Comparison of ENCODE assay signal across 21 cellular contexts in the genomic region with DNA sequence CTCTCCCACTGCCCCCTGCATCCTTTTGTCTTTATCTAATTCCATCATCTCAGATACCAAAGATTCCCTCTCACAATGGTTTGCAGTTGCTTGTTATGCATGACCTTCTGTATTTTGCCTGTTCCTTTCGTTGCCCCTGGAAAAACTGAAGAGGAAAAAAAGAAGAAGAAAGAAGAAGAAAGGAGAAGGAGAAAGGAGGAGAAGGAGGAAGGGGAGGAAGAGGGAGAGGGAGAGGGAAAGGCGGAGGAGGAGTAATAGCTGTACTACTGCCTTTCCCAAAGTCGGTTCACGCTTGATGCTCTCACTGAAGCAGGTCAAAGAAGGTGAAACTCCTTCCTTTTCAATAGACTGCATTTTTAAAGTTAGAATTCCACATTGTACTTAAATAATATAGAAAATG.
"Had no signal": no experiment of that assay in that cellular context is flagged by ENCODE, and none has a peak within 500 bp of the region (broad histone marks: within the 10 kb centered on the region; RNA-seq: fewer than 3 reads in every experiment).

No MANE protein-coding gene starts in this region.

- H3K27ac Mint-ChIP-seq: activated CD4-positive, alpha-beta memory T cell treated with anti-CD3 and anti-CD28 coated beads, Interleukin-2, amount 10 ng/mL, durations not matched to agents 7 days and 5 days; activated naive CD8-positive, alpha-beta T cell treated with anti-CD3 and anti-CD28 coated beads, Interleukin-2, amount 50 U/mL, for 24 hours; activated T-cell treated with anti-CD3 and anti-CD28 coated beads, Interleukin-2, amount 50 U/mL, for 72 hours; endodermal cell had no signal

- ATAC-seq: activated naive CD8-positive, alpha-beta T cell treated with anti-CD3 and anti-CD28 coated beads, Interleukin-2, amount 50 U/mL, for 24 hours; activated T-cell treated with anti-CD3 and anti-CD28 coated beads, Interleukin-2, amount 50 U/mL, for 72 hours; gastroesophageal sphincter; heart left ventricle; natural killer cell treated with Interleukin-12 subunit alpha and Interleukin-12 subunit beta and Interleukin-15 and Interleukin-18, amount 100 ng/mL, for 72 hours had no signal

- H3K4me3 ChIP-seq: gastroesophageal sphincter, heart left ventricle, ovary, prostate gland, right atrium auricular region, stomach, suprapubic skin, tibial nerve had no signal

- H3K4me1 ChIP-seq: gastroesophageal sphincter, heart left ventricle, prostate gland, right atrium auricular region, stomach, suprapubic skin, tibial nerve had no signal

- H3K27ac ChIP-seq: gastroesophageal sphincter, heart left ventricle, neutrophil, ovary, prostate gland, right atrium auricular region, stomach, suprapubic skin, tibial nerve had no signal

- DNase-seq: activated CD4-positive, alpha-beta memory T cell treated with anti-CD3 and anti-CD28 coated beads, Interleukin-2, amount 10 ng/mL, durations not matched to agents 7 days and 5 days; activated CD4-positive, alpha-beta T cell treated with anti-CD3 and anti-CD28 coated beads for 48 hours; activated effector memory CD4-positive, alpha-beta T cell treated with Interleukin-2 at 50 U/mL for 16 hours; activated naive CD4-positive, alpha-beta T cell treated with anti-CD3 and anti-CD28 coated beads, Interleukin-2, amount 50 U/mL, for 16 hours; activated naive CD8-positive, alpha-beta T cell treated with anti-CD3 and anti-CD28 coated beads, Interleukin-2, amount 50 U/mL, for 24 hours; activated T-cell treated with anti-CD3 and anti-CD28 coated beads, Interleukin-2, amount 50 U/mL, for 72 hours; cerebellar nuclear complex; cortex of kidney; endodermal cell; heart left ventricle; ovary; stimulated activated CD4-positive, alpha-beta T cell treated with anti-CD3 and anti-CD28 coated beads, Interleukin-12 subunit alpha, Interleukin-12 subunit beta, amount 100 ng/mL, for 4 hours; stomach; T-helper 9 cell had no signal

- H3K36me3 ChIP-seq: gastroesophageal sphincter, heart left ventricle, neutrophil, ovary, prostate gland, right atrium auricular region, stomach, suprapubic skin, tibial nerve had no signal

- H3K27me3 ChIP-seq: gastroesophageal sphincter, heart left ventricle, neutrophil, ovary, right atrium auricular region, stomach, suprapubic skin, tibial nerve had no signal

- H3K9me3 Mint-ChIP-seq: activated CD4-positive, alpha-beta memory T cell treated with anti-CD3 and anti-CD28 coated beads, Interleukin-2, amount 10 ng/mL, durations not matched to agents 7 days and 5 days; activated naive CD8-positive, alpha-beta T cell treated with anti-CD3 and anti-CD28 coated beads, Interleukin-2, amount 50 U/mL, for 24 hours; activated T-cell treated with anti-CD3 and anti-CD28 coated beads, Interleukin-2, amount 50 U/mL, for 72 hours; endodermal cell; natural killer cell treated with Interleukin-12 subunit alpha and Interleukin-12 subunit beta and Interleukin-15 and Interleukin-18, amount 100 ng/mL, for 72 hours had no signal

- H3K9me3 ChIP-seq: gastroesophageal sphincter, heart left ventricle, neutrophil, ovary, prostate gland, right atrium auricular region, stomach, suprapubic skin, tibial nerve had no signal

- H3K4me3 Mint-ChIP-seq: activated CD4-positive, alpha-beta memory T cell treated with anti-CD3 and anti-CD28 coated beads, Interleukin-2, amount 10 ng/mL, durations not matched to agents 7 days and 5 days; activated naive CD8-positive, alpha-beta T cell treated with anti-CD3 and anti-CD28 coated beads, Interleukin-2, amount 50 U/mL, for 24 hours; activated T-cell treated with anti-CD3 and anti-CD28 coated beads, Interleukin-2, amount 50 U/mL, for 72 hours; endodermal cell; natural killer cell treated with Interleukin-12 subunit alpha and Interleukin-12 subunit beta and Interleukin-15 and Interleukin-18, amount 100 ng/mL, for 72 hours had no signal

- H3K36me3 Mint-ChIP-seq: natural killer cell treated with Interleukin-12 subunit alpha and Interleukin-12 subunit beta and Interleukin-15 and Interleukin-18, amount 100 ng/mL, for 72 hours had no signal

- H3K4me1 Mint-ChIP-seq: activated CD4-positive, alpha-beta memory T cell treated with anti-CD3 and anti-CD28 coated beads, Interleukin-2, amount 10 ng/mL, durations not matched to agents 7 days and 5 days; endodermal cell had no signal
